In genomic region chr20:50192364-50193168, GRCh38 we compare ENCODE assay signal across 8 cellular contexts. TPM values are rescaled to one million over a fixed set of nuclear protein-coding genes. Genes with fewer than 3 reads are reported as not detected.
A peak's percentile ranks its signal among the peaks of the same experiment; 100 is the strongest.
DNase-seq lines count a peak whose midpoint lies in the region; ATAC-seq and TF ChIP-seq lines count a peak whose summit lies in the region.

No MANE protein-coding gene starts in this region.

- H2BK120ac ChIP-seq in IMR-90 (ENCODE audit: low read depth, low read length) = peak overlapping the region; percentile 48

- H3K4me3 Mint-ChIP-seq in activated T-helper 1 cell treated with anti-CD3 and anti-CD28 coated beads, Interleukin-12 subunit alpha, Interleukin-12 subunit beta, Interleukin-2, Interleukin-4 antibody, amounts not matched to agents 30 ng/mL and 10 ng/mL and 1 ng/mL, durations not matched to agents 14 hours and 24 hours and 36 hours = peak overlapping the region; percentile 95
- peak overlapping the region; percentile 88 to 97 (median 96) for H3K4me3 Mint-ChIP-seq in nephron

- peak overlapping the region; percentile 94 for H2AK5ac ChIP-seq in IMR-90 (ENCODE audit: low read depth, low read length)

- BruUV-seq in IMR-90 (replicated peaks; lab: Mats Ljungman, UMichigan) = no TSS peak

- peak; percentile 30 for TF ChIP-seq EP300 in stomach (IDR thresholded peaks at IDR 0.05)

- H3K9me3 Mint-ChIP-seq in activated T-helper 1 cell treated with anti-CD3 and anti-CD28 coated beads, Interleukin-12 subunit alpha, Interleukin-12 subunit beta, Interleukin-2, Interleukin-4 antibody, amounts not matched to agents 30 ng/mL and 10 ng/mL and 1 ng/mL, durations not matched to agents 14 hours and 24 hours and 36 hours = no peaks in the 10 kb centered on the region
- H3K9me3 Mint-ChIP-seq in nephron = no peaks in the 10 kb centered on the region

- no peak for ATAC-seq in IMR-90 (ENCODE audit: low read depth)
- no peak for ATAC-seq in HG03469 (IDR thresholded peaks at IDR 0.05; ENCODE audit: unreplicated experiment)

- peaks cover 10% of the 10 kb centered on the region for H3K9me1 ChIP-seq in IMR-90 (ENCODE audit: insufficient read depth, low read length)

- H3K4me1 ChIP-seq in IMR-90 (ENCODE audit: control insufficient read depth, insufficient read depth, low read length) (peaks cover 13% of the 10 kb centered on the region), Peyer's patch (peaks cover 0 to 24% (median 11%) of the 10 kb centered on the region in 4 donors), fibroblast of lung (ENCODE audit: control insufficient read depth, extremely low read depth, insufficient read depth, low read length) (peaks cover 9% of the 10 kb centered on the region), stomach (peaks cover 19 to 60% (median 37%) of the 10 kb centered on the region in 4 donors)

- H3K4me1 Mint-ChIP-seq in activated T-helper 1 cell treated with anti-CD3 and anti-CD28 coated beads, Interleukin-12 subunit alpha, Interleukin-12 subunit beta, Interleukin-2, Interleukin-4 antibody, amounts not matched to agents 30 ng/mL and 10 ng/mL and 1 ng/mL, durations not matched to agents 14 hours and 24 hours and 36 hours (ENCODE audit: low read depth) = peaks cover 27% of the 10 kb centered on the region
- peaks cover 14% of the 10 kb centered on the region for H3K4me1 Mint-ChIP-seq in nephron

- H3K4ac ChIP-seq in IMR-90 (ENCODE audit: low read depth, low read length) = peak overlapping the region; percentile 87

- peak overlapping the region; percentile 76; the same call in 2 of the 3 replicates for H2BK15ac ChIP-seq in IMR-90 (ENCODE audit: low read depth, low read length)

- dilution Hi-C loops in IMR-90 (cut with HindIII; ENCODE audit: low sequenced_read_pairs, unreplicated experiment) = no loop called here

- H3K79me2 ChIP-seq in fibroblast of lung (ENCODE audit: control insufficient read depth, insufficient read depth, low read length) = peaks cover 41% of the 10 kb centered on the region

- H4K8ac ChIP-seq in IMR-90 (ENCODE audit: low read depth in 2 of 2, low read length in 2 of 2) = peak overlapping the region; percentile 70 to 84

- peak overlapping the region; percentile 32 for H3K4me3 ChIP-seq in GM12875 (ENCODE audit: low read depth, low read length)
- H3K4me3 ChIP-seq in IMR-90 (ENCODE audit: insufficient read depth, low read depth, low read length) = peak overlapping the region; percentile 95
- peak overlapping the region; percentile 61 to 95 (median 94) for H3K4me3 ChIP-seq in Peyer's patch
- H3K4me3 ChIP-seq in fibroblast of lung (replicated peaks in 1 of 4; ENCODE audit: control extremely low read depth in 1 of 4, insufficient read depth in 1 of 4, low read depth in 3 of 4, low read length in 4 of 4) = peak overlapping the region; percentile 63 to 99 (median 83)
- H3K4me3 ChIP-seq in stomach = peak overlapping the region; percentile 90 to 97 (median 92)

- H4K5ac ChIP-seq in IMR-90 (ENCODE audit: low read depth, low read length) = peak overlapping the region; percentile 38

- H3K27ac ChIP-seq in IMR-90 (ENCODE audit: insufficient read depth, low read length) (peak overlapping the region; percentile 100), Peyer's patch (peak overlapping the region; percentile 95 to 100 (median 96)), fibroblast of lung (ENCODE audit: insufficient read depth, low read length) (peak overlapping the region; percentile 98), stomach (peak overlapping the region; percentile 97 to 99 (median 99))

- H3K27me3 ChIP-seq in IMR-90 (ENCODE audit: control insufficient read depth, insufficient read depth, low read length) = no peaks in the 10 kb centered on the region
- no peaks in the 10 kb centered on the region for H3K27me3 ChIP-seq in Peyer's patch
- no peaks in the 10 kb centered on the region for H3K27me3 ChIP-seq in fibroblast of lung (ENCODE audit: control insufficient read depth, insufficient read depth, low read length)
- H3K27me3 ChIP-seq in stomach = no peaks in the 10 kb centered on the region

- H3K9ac ChIP-seq in IMR-90 (ENCODE audit: low read depth, low read length) (peak overlapping the region; percentile 99), fibroblast of lung (ENCODE audit: insufficient read depth, low read length) (peak overlapping the region; percentile 99)

- peak overlapping the region; percentile 59 for H2AK9ac ChIP-seq in IMR-90 (replicated peaks; ENCODE audit: low read depth, low read length, poor library complexity)

- peaks cover 54% of the 10 kb centered on the region for H4K20me1 ChIP-seq in IMR-90 (ENCODE audit: insufficient read depth, low read length)
- no peaks in the 10 kb centered on the region for H4K20me1 ChIP-seq in fibroblast of lung (ENCODE audit: control insufficient read depth, extremely low read depth, insufficient read depth, low read length)

- H3K14ac ChIP-seq in IMR-90 (replicated peaks; ENCODE audit: low read depth, low read length) = peak overlapping the region; percentile 99

- intact Hi-C loops in IMR-90 (cut with micrococcal nuclease) = loop anchor here (2.0 to 5.0 kb wide), 3 partner anchors 32 to 100 kb away; no protein-coding TSS in a partner anchor
- intact Hi-C loops in activated T-helper 1 cell treated with anti-CD3 and anti-CD28 coated beads, Interleukin-12 subunit alpha, Interleukin-12 subunit beta, Interleukin-2, Interleukin-4 antibody, amounts not matched to agents 30 ng/mL and 10 ng/mL and 1 ng/mL, durations not matched to agents 14 hours and 24 hours and 36 hours (cut with micrococcal nuclease) = loop anchor here (1.0 to 5.0 kb wide), 5 partner anchors 95 to 532 kb away; no protein-coding TSS in a partner anchor
- intact Hi-C loops in stomach (cut with DNase I; ENCODE audit: low total_unique reads) = no loop called here

- peak overlapping the region; percentile 93 for H3K56ac ChIP-seq in IMR-90 (ENCODE audit: extremely low read depth, insufficient read depth, low read length)

- H2AFZ ChIP-seq in IMR-90 (replicated peaks; ENCODE audit: low read length, poor library complexity) (peak overlapping the region; percentile 6), fibroblast of lung (ENCODE audit: low read length) (no peak overlapping the region)

- H3K4me2 ChIP-seq in IMR-90 (ENCODE audit: low read depth, low read length) (peak overlapping the region; percentile 81), fibroblast of lung (ENCODE audit: extremely low read depth, insufficient read depth, low read length) (peak overlapping the region; percentile 72)

- peak overlapping the region; percentile 69 for H4K91ac ChIP-seq in IMR-90 (ENCODE audit: insufficient read depth, low read depth, low read length)

- POLR2A ChIA-PET in IMR-90 (lab: Charles Lee; ENCODE audit: unreplicated experiment) = no interaction called here

- in situ Hi-C loops in IMR-90 (cut with MboI; ENCODE audit: low sequenced_read_pairs) = loop anchor here (5.0 kb wide), 2 partner anchors 115 to 190 kb away; no protein-coding TSS in a partner anchor

- TF ChIP-seq POLR2A in IMR-90 (IDR thresholded peaks at IDR 0.05; ENCODE audit: low read depth, low read length) (no peak; the same call in 1 of the 2 replicates), Peyer's patch (IDR thresholded peaks at IDR 0.05) (peak in 1 of 2 donors; percentile 21), stomach (IDR thresholded peaks at IDR 0.05) (peak in 1 of 4 donors; percentile 30)

- peak; percentile 89 for DNase-seq in IMR-90
- DNase-seq in Peyer's patch = peak; percentile 66 to 89 (median 84)
- DNase-seq in activated T-helper 1 cell treated with anti-CD3 and anti-CD28 coated beads, Interleukin-12 subunit alpha, Interleukin-12 subunit beta, Interleukin-2, Interleukin-4 antibody, amounts not matched to agents 30 ng/mL and 10 ng/mL and 1 ng/mL, durations not matched to agents 14 hours and 24 hours and 36 hours (ENCODE audit: low spot score) = peak; percentile 76
- peak; percentile 90 to 93 for DNase-seq in fibroblast of lung (ENCODE audit: low read depth in 2 of 2)
- peak; percentile 78 for DNase-seq in stomach

- peaks cover 30% of the 10 kb centered on the region for H3K36me3 ChIP-seq in IMR-90 (ENCODE audit: control insufficient read depth, insufficient read depth, low read length)
- peaks cover 0 to 22% (median 0%) of the 10 kb centered on the region in 3 donors for H3K36me3 ChIP-seq in Peyer's patch
- peaks cover 16% of the 10 kb centered on the region for H3K36me3 ChIP-seq in fibroblast of lung (ENCODE audit: control insufficient read depth, insufficient read depth, low read length)
- peaks cover 9 to 31% (median 15%) of the 10 kb centered on the region in 4 donors for H3K36me3 ChIP-seq in stomach

- peak overlapping the region; percentile 97 for H3K27ac Mint-ChIP-seq in activated T-helper 1 cell treated with anti-CD3 and anti-CD28 coated beads, Interleukin-12 subunit alpha, Interleukin-12 subunit beta, Interleukin-2, Interleukin-4 antibody, amounts not matched to agents 30 ng/mL and 10 ng/mL and 1 ng/mL, durations not matched to agents 14 hours and 24 hours and 36 hours
- peak overlapping the region; percentile 88 to 97 (median 91) for H3K27ac Mint-ChIP-seq in nephron

- peak overlapping the region; percentile 85 for H3K18ac ChIP-seq in IMR-90 (ENCODE audit: low read depth, low read length)

- CTCF ChIA-PET in IMR-90 (lab: Yijun Ruan, JAX) = no interaction called here

- no peak for TF ChIP-seq CTCF in GM12875 (IDR thresholded peaks at IDR 0.05; ENCODE audit: borderline replicate concordance, insufficient read depth, low read depth, low read length)
- TF ChIP-seq CTCF in IMR-90 (conservative IDR thresholded peaks at IDR 0.05; ENCODE audit: low read depth, low read length) = no peak
- TF ChIP-seq CTCF in Peyer's patch (IDR thresholded peaks at IDR 0.05) = no peak
- no peak for TF ChIP-seq CTCF in fibroblast of lung (conservative IDR thresholded peaks at IDR 0.05 in 1 of 2, IDR thresholded peaks at IDR 0.05 in 1 of 2; ENCODE audit: low read depth in 1 of 2, low read length in 2 of 2)
- TF ChIP-seq CTCF in nephron (IDR thresholded peaks at IDR 0.05; ENCODE audit: unreplicated experiment in 3 of 3) = no peak
- TF ChIP-seq CTCF in stomach (IDR thresholded peaks at IDR 0.05) = no peak

- H3K79me1 ChIP-seq in IMR-90 (ENCODE audit: low read depth in 1 of 2, low read length in 2 of 2) = peaks cover 8 to 52% of the 10 kb centered on the region in 2 experiments

- TF ChIP-seq RAD21 in IMR-90 (IDR thresholded peaks at IDR 0.05; ENCODE audit: low read length) = 0 out of 2 replicates have a peak, but pooled peaks have one; percentile 1

- peak overlapping the region; percentile 93 for H3K23ac ChIP-seq in IMR-90 (ENCODE audit: low read depth, low read length)

- 0% methylated on average over 5 of the region's 25 CpGs; no CpG with 5 or more reads in 1 of the 2 experiments for WGBS in IMR-90 (ENCODE audit: extremely low coverage in 2 of 2, insufficient read length in 1 of 2), 2 experiments
- 3 to 5% (median 5%) methylated on average over 24 to 25 of the region's 25 CpGs for WGBS in stomach, 5 donors

- H3K9me3 ChIP-seq in IMR-90 (ENCODE audit: control insufficient read depth, insufficient read depth, low read length) (no peaks in the 10 kb centered on the region), Peyer's patch (no peaks in the 10 kb centered on the region), fibroblast of lung (ENCODE audit: control insufficient read depth, insufficient read depth, low read depth, low read length) (no peaks in the 10 kb centered on the region), stomach (no peaks in the 10 kb centered on the region)

- H3K27me3 Mint-ChIP-seq in activated T-helper 1 cell treated with anti-CD3 and anti-CD28 coated beads, Interleukin-12 subunit alpha, Interleukin-12 subunit beta, Interleukin-2, Interleukin-4 antibody, amounts not matched to agents 30 ng/mL and 10 ng/mL and 1 ng/mL, durations not matched to agents 14 hours and 24 hours and 36 hours (ENCODE audit: insufficient read depth) = peaks cover 3% of the 10 kb centered on the region
- peaks cover 7% of the 10 kb centered on the region for H3K27me3 Mint-ChIP-seq in nephron (ENCODE audit: low read depth)

- H3K36me3 Mint-ChIP-seq in activated T-helper 1 cell treated with anti-CD3 and anti-CD28 coated beads, Interleukin-12 subunit alpha, Interleukin-12 subunit beta, Interleukin-2, Interleukin-4 antibody, amounts not matched to agents 30 ng/mL and 10 ng/mL and 1 ng/mL, durations not matched to agents 14 hours and 24 hours and 36 hours (ENCODE audit: low read depth) = peaks cover 22% of the 10 kb centered on the region
- no peaks in the 10 kb centered on the region for H3K36me3 Mint-ChIP-seq in nephron (ENCODE audit: low read depth)

- peak overlapping the region; percentile 11; the same call in 1 of the 2 replicates for H2BK20ac ChIP-seq in IMR-90 (ENCODE audit: low read depth, low read length)

- H2BK5ac ChIP-seq in IMR-90 (ENCODE audit: low read depth, low read length, poor library complexity, severe bottlenecking) = peak overlapping the region; percentile 82

RNA-seq across cellular contexts. Expression of gene CEBPB, which starts 1.9 kb away (rescaled TPM):
- total RNA-seq in IMR-90 (2012; rRNA removed) (3.4 and 6.9 TPM in 2 replicates), Peyer's patch (10 to 100 TPM; 13.8 to 41.3 (median 27.8) TPM), fibroblast of lung (87.1 and 106 TPM in 2 replicates), stomach (100 to 1,000 TPM in 2 of 5 donors, 10 to 100 TPM in 3; 21.1 to 200 (median 37.1) TPM)
- polyA plus RNA-seq in IMR-90 (2012; rRNA removed) (17.4 and 33.6 TPM in 2 replicates), fibroblast of lung (15.6 and 21.0 TPM in 2 replicates), stomach (10 to 100 TPM; 24.5 to 41.5 (median 30.2) TPM)
- polyA plus RNA-seq in IMR-90 (2012; cell fraction: cytosol; rRNA removed) = 18.5 and 103 TPM in 2 replicates
- polyA plus RNA-seq in IMR-90 (2012; cell fraction: nucleus; rRNA removed; ENCODE audit: low replicate concordance) = 98.3 and 167 TPM in 2 replicates
- 52.3 and 55.2 TPM in 2 replicates for total RNA-seq in activated T-helper 1 cell treated with anti-CD3 and anti-CD28 coated beads, Interleukin-12 subunit alpha, Interleukin-12 subunit beta, Interleukin-2, Interleukin-4 antibody, amounts not matched to agents 30 ng/mL and 10 ng/mL and 1 ng/mL, durations not matched to agents 14 hours and 24 hours and 36 hours
- polyA plus RNA-seq in fibroblast of lung (2012) = 41.0 and 47.6 TPM in 2 replicates
- polyA minus RNA-seq in fibroblast of lung (ENCODE audit: low replicate concordance) = 3.7 and 7.4 TPM in 2 replicates

RNA-seq across cellular contexts. Expression of gene PEDS1, which starts 39.0 kb away (rescaled TPM):
- total RNA-seq in IMR-90 (2012; rRNA removed) = 24.0 and 25.3 TPM in 2 replicates
- 59.9 and 67.6 TPM in 2 replicates for polyA plus RNA-seq in IMR-90 (2012; rRNA removed)
- polyA plus RNA-seq in IMR-90 (2012; cell fraction: cytosol; rRNA removed) = 26.9 and 58.5 TPM in 2 replicates
- 24.5 and 45.9 TPM in 2 replicates for polyA plus RNA-seq in IMR-90 (2012; cell fraction: nucleus; rRNA removed; ENCODE audit: low replicate concordance)
- total RNA-seq in Peyer's patch = 10 to 100 TPM; 13.2 to 34.3 (median 24.5) TPM
- 30.7 and 33.4 TPM in 2 replicates for total RNA-seq in activated T-helper 1 cell treated with anti-CD3 and anti-CD28 coated beads, Interleukin-12 subunit alpha, Interleukin-12 subunit beta, Interleukin-2, Interleukin-4 antibody, amounts not matched to agents 30 ng/mL and 10 ng/mL and 1 ng/mL, durations not matched to agents 14 hours and 24 hours and 36 hours
- 7.2 and 8.3 TPM in 2 replicates for total RNA-seq in fibroblast of lung
- 41.1 and 56.9 TPM in 2 replicates for polyA plus RNA-seq in fibroblast of lung
- 33.2 and 52.3 TPM in 2 replicates for polyA plus RNA-seq in fibroblast of lung (2012)
- polyA minus RNA-seq in fibroblast of lung (ENCODE audit: low replicate concordance) = 107 and 139 TPM in 2 replicates
- total RNA-seq in stomach = 10 to 100 TPM in 3 of 5 donors, 1 to 10 TPM in 2; 1.8 to 79.4 (median 19.4) TPM
- 10 to 100 TPM; 10.5 to 28.7 (median 15.5) TPM for polyA plus RNA-seq in stomach

Comparison
In these comparisons a context has a peak if more than half of its experiments do, and no peak if none do; other contexts are left out.
1. H3K4me3 ChIP-seq: peak in every context shown above with its lines; median percentile 95 in IMR-90; 94 in Peyer's patch; 92 in stomach; 83 in fibroblast of lung; 32 in GM12875.